ENCODE assay signal across 17 cellular contexts in the genomic region with DNA sequence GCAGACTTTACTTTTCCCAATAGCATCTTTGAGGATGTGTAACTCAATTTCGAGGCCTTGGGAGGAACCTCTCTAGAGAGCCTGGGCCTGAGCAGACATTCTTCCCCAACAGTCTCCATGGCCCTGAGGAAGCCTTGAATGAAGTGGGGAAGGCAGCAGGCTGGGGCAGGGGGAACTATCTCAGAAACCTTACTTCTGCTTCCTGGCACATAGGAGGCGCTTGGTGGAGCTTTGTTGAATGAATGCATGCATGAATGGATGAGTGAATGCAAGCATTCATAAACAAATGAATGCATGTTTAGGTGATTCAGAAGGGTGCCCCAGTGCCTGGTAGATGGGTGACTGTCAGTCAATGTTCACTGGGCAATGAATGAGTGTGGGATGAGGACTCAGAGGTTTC. TPM values are rescaled to one million over a fixed set of nuclear protein-coding genes. Genes with fewer than 3 reads are reported as not detected.
A peak's percentile ranks its signal among the peaks of the same experiment; 100 is the strongest.
DNase-seq lines count a peak whose midpoint lies in the region; ATAC-seq and TF ChIP-seq lines count a peak whose summit lies in the region.
"Had no signal": no experiment of that assay in that cellular context is flagged by ENCODE, and none has a peak within 500 bp of the region (broad histone marks: within the 10 kb centered on the region; RNA-seq: fewer than 3 reads in every experiment).

No MANE protein-coding gene starts in this region.

- no peak overlapping the region for H2BK20ac ChIP-seq in H9 (ENCODE audit: low read depth, low read length, poor library complexity, severe bottlenecking)

- no peak overlapping the region for H4K91ac ChIP-seq in H9 (ENCODE audit: insufficient read length, low read depth, low read length)

- H3K36me3 Mint-ChIP-seq in H9 (ENCODE audit: insufficient read depth in 1 of 3, low read depth in 3 of 3) (peaks cover 0 to 5% (median 0%) of the 10 kb centered on the region in 3 experiments; a peak in 2 of 7 replicates), osteocyte (ENCODE audit: unreplicated experiment) (no peaks in the 10 kb centered on the region)

- H3K4me1 Mint-ChIP-seq in H9 (peaks cover 22 to 34% of the 10 kb centered on the region in 2 experiments), osteocyte (ENCODE audit: unreplicated experiment) (peaks cover 34% of the 10 kb centered on the region)
- H3K4me1 Mint-ChIP-seq: activated T-helper 17 cell treated with anti-CD3 and anti-CD28 coated beads, Interleukin-2, amount 50 U/mL, for 72 hours; brain had no signal

- H4K20me1 ChIP-seq in DOHH2 (ENCODE audit: control insufficient read depth, insufficient read depth, low read depth, low read length): no peaks in the 10 kb centered on the region
- no peaks in the 10 kb centered on the region for H4K20me1 ChIP-seq in H9 (ENCODE audit: control insufficient read depth, insufficient read depth, insufficient read length)

- no peak overlapping the region for H3K27ac Mint-ChIP-seq in H9
- H3K27ac Mint-ChIP-seq in osteocyte (ENCODE audit: unreplicated experiment): peak overlapping the region; percentile 83
- H3K27ac Mint-ChIP-seq: activated T-helper 17 cell treated with anti-CD3 and anti-CD28 coated beads, Interleukin-2, amount 50 U/mL, for 72 hours; brain; effector memory CD8-positive, alpha-beta T cell; neural progenitor cell had no signal

- no peak overlapping the region for H2AK5ac ChIP-seq in H9 (ENCODE audit: insufficient read length, low read length)

- H2BK15ac ChIP-seq in H9 (ENCODE audit: low read depth, low read length): no peak overlapping the region

- no peaks in the 10 kb centered on the region for H3K9me2 ChIP-seq in DOHH2 (replicated peaks; ENCODE audit: control insufficient read depth, low read length)

- H3K23ac ChIP-seq in H9 (ENCODE audit: insufficient read length, low read depth, low read length): no peak overlapping the region

- H3K14ac ChIP-seq in H9 (ENCODE audit: insufficient read depth, low read length): no peak overlapping the region

- H3K9me3 ChIP-seq in DOHH2 (ENCODE audit: control insufficient read depth, insufficient read depth, low read length): no peaks in the 10 kb centered on the region
- H3K9me3 ChIP-seq in H9 (ENCODE audit: control insufficient read depth, low read depth, low read length): no peaks in the 10 kb centered on the region
- H3K9me3 ChIP-seq in ascending aorta: no peaks in the 10 kb centered on the region

- no peak overlapping the region for H2BK120ac ChIP-seq in H9 (ENCODE audit: low read depth, low read length, poor library complexity, severe bottlenecking)

- ATAC-seq in HG02973 (IDR thresholded peaks at IDR 0.05; ENCODE audit: unreplicated experiment) (no peak), HG02970 (IDR thresholded peaks at IDR 0.05; ENCODE audit: low FRiP score, unreplicated experiment) (no peak)
- ATAC-seq: activated T-helper 17 cell treated with anti-CD3 and anti-CD28 coated beads, Interleukin-2, amount 50 U/mL, for 72 hours; effector memory CD8-positive, alpha-beta T cell; left colon had no signal

- H3K18ac ChIP-seq in H9 (ENCODE audit: insufficient read length, low read depth, low read length): no peak overlapping the region

- H3K79me2 ChIP-seq in DOHH2 (ENCODE audit: control insufficient read depth, low read length) (no peaks in the 10 kb centered on the region), H9 (ENCODE audit: insufficient read depth, low read length) (no peaks in the 10 kb centered on the region)

- no peaks in the 10 kb centered on the region for H3F3A ChIP-seq in DOHH2 (ENCODE audit: control insufficient read depth, insufficient read depth)

- H3T11ph ChIP-seq in H9 (ENCODE audit: low read length): no peak overlapping the region

- H3K27me3 ChIP-seq in DOHH2 (ENCODE audit: control insufficient read depth, low read length) (no peaks in the 10 kb centered on the region), H9 (ENCODE audit: insufficient read depth, low read length) (no peaks in the 10 kb centered on the region), ascending aorta (no peaks in the 10 kb centered on the region)
- H3K27me3 ChIP-seq: neural progenitor cell had no signal

- no peak overlapping the region for H4K8ac ChIP-seq in H9 (replicated peaks; ENCODE audit: insufficient read length, low read depth, low read length)

- H3K36me3 ChIP-seq in DOHH2 (ENCODE audit: control insufficient read depth, low read length) (no peaks in the 10 kb centered on the region), ascending aorta (no peaks in the 10 kb centered on the region)
- H3K36me3 ChIP-seq: neural progenitor cell had no signal

- H3K9ac ChIP-seq in H9 (ENCODE audit: extremely low read depth, insufficient read length, low read length): no peak overlapping the region
- H3K9ac ChIP-seq: neural progenitor cell had no signal

- H3K4me3 Mint-ChIP-seq in H9: peak overlapping the region in 1 of 2 experiments; percentile 32; a peak in 1 of 5 replicates
- no peak overlapping the region for H3K4me3 Mint-ChIP-seq in osteocyte (ENCODE audit: unreplicated experiment)
- H3K4me3 Mint-ChIP-seq: activated T-helper 17 cell treated with anti-CD3 and anti-CD28 coated beads, Interleukin-2, amount 50 U/mL, for 72 hours; brain; effector memory CD8-positive, alpha-beta T cell; neural progenitor cell had no signal

- H3K79me1 ChIP-seq in H9 (ENCODE audit: insufficient read depth, low read depth, low read length, poor library complexity, severe bottlenecking): no peaks in the 10 kb centered on the region

- no peak overlapping the region for H2BK12ac ChIP-seq in H9 (ENCODE audit: insufficient read length, low read depth, low read length)

- H2AFZ ChIP-seq in H9 (ENCODE audit: low read length): no peak overlapping the region
- H2AFZ ChIP-seq: neural progenitor cell had no signal

- no peak overlapping the region for H4K5ac ChIP-seq in H9 (ENCODE audit: insufficient read length, low read depth, low read length)

- intact Hi-C loops in ascending aorta (cut with DNase I): loop anchor here (5.0 kb wide), 1 partner anchor 39 kb away; no protein-coding TSS in a partner anchor

- peak; percentile 28 for DNase-seq in H9
- DNase-seq in ascending aorta (ENCODE audit: low spot score in 2 of 2): peak in 1 of 2 donors; percentile 55
- no peak for DNase-seq in osteocyte (ENCODE audit: extremely low spot score, unreplicated experiment)
- no peak for DNase-seq in LoVo (ENCODE audit: low spot score)
- DNase-seq: activated CD4-positive, CD25-positive, alpha-beta regulatory T cell treated with anti-CD3 and anti-CD28 coated beads, Interleukin-2, amount 50 U/mL, for 72 hours; effector memory CD8-positive, alpha-beta T cell; left colon; NCI-H1417; NCI-H526; SIG-M5; small intestine had no signal

- H3K56ac ChIP-seq in H9 (ENCODE audit: insufficient read length, low read depth, low read length): no peak overlapping the region

- H3K27ac ChIP-seq in DOHH2 (ENCODE audit: low read depth, low read length) (no peak overlapping the region), H9 (ENCODE audit: insufficient read length, low read depth, low read length) (no peak overlapping the region), ascending aorta (peak overlapping the region; percentile 28 to 63)
- H3K27ac ChIP-seq: neural progenitor cell had no signal

- H3K4me2 ChIP-seq in DOHH2 (ENCODE audit: low read length): peak overlapping the region; percentile 30
- H3K4me2 ChIP-seq in H9 (ENCODE audit: insufficient read depth, insufficient read length, low read length): no peak overlapping the region
- H3K4me2 ChIP-seq: neural progenitor cell had no signal

- no CpG with 5 or more reads among the region's 2 CpGs for WGBS in H9 (ENCODE audit: extremely low coverage, insufficient read length, low lambda C conversion rate)

- no peak overlapping the region for H3K4ac ChIP-seq in H9 (ENCODE audit: low read depth, low read length)

- 0 out of 5 replicates have a peak, but pooled peaks cover 0 to 4% of the 10 kb centered on the region in 2 experiments for H3K9me3 Mint-ChIP-seq in H9
- H3K9me3 Mint-ChIP-seq in osteocyte (ENCODE audit: unreplicated experiment): no peaks in the 10 kb centered on the region
- H3K9me3 Mint-ChIP-seq: brain; effector memory CD8-positive, alpha-beta T cell; neural progenitor cell had no signal

- peak; percentile 21 for TF ChIP-seq CTCF in DOHH2 (IDR thresholded peaks at IDR 0.05; ENCODE audit: low read depth, low read length, poor library complexity, severe bottlenecking)
- 0 out of 3 replicates have a peak, but pooled peaks have one; percentile 11 for TF ChIP-seq CTCF in H9 (conservative IDR thresholded peaks at IDR 0.05)
- TF ChIP-seq CTCF in ascending aorta (IDR thresholded peaks at IDR 0.05): no peak
- TF ChIP-seq CTCF in osteocyte (IDR thresholded peaks at IDR 0.05): no peak

- H3K4me3 ChIP-seq in DOHH2 (ENCODE audit: low read length) (no peak overlapping the region), ascending aorta (no peak overlapping the region)
- H3K4me3 ChIP-seq: neural progenitor cell had no signal

- H2BK5ac ChIP-seq in H9 (ENCODE audit: insufficient read length, low read length): no peak overlapping the region

- H3K4me1 ChIP-seq in DOHH2 (ENCODE audit: control insufficient read depth, low read length): peaks cover 18% of the 10 kb centered on the region
- peaks cover 9% of the 10 kb centered on the region; the same call in 1 of the 2 replicates for H3K4me1 ChIP-seq in H9 (ENCODE audit: insufficient read depth, low read length)
- peaks cover 0 to 7% of the 10 kb centered on the region in 2 donors for H3K4me1 ChIP-seq in ascending aorta
- H3K4me1 ChIP-seq: neural progenitor cell had no signal

- H3K27me3 Mint-ChIP-seq in H9 (ENCODE audit: low read depth) (no peaks in the 10 kb centered on the region; the same call in 1 of the 2 replicates), osteocyte (ENCODE audit: unreplicated experiment) (no peaks in the 10 kb centered on the region)
- H3K27me3 Mint-ChIP-seq: activated T-helper 17 cell treated with anti-CD3 and anti-CD28 coated beads, Interleukin-2, amount 50 U/mL, for 72 hours; brain had no signal

- no peaks in the 10 kb centered on the region for H3K23me2 ChIP-seq in H9 (ENCODE audit: insufficient read length, low read depth, low read length, poor library complexity, severe bottlenecking)

RNA-seq across cellular contexts. Expression of a gene that starts 58.3 kb away (rescaled TPM):
- 2.3 and 3.0 TPM in 2 replicates for total RNA-seq in H9 (2021)
- total RNA-seq in ascending aorta: 38.0 TPM
- 2.6 and 3.1 TPM in 2 replicates for total RNA-seq in osteocyte

Comparison
In these comparisons a context has a peak if more than half of its experiments do, and no peak if none do; other contexts are left out.
1. H3K27ac ChIP-seq: peak in ascending aorta (2 of 2); none in DOHH2 (single experiment) and H9 (single experiment).
2. CTCF ChIP-seq: peak in DOHH2 (single experiment) and H9 (single experiment); none in ascending aorta (0 of 3) and osteocyte (single experiment).